Comparison of ENCODE assay signal across 11 cellular contexts in genomic region chr14:71169028-71169427, GRCh38.
DNase-seq lines count a peak whose midpoint lies in the region; ATAC-seq lines count a peak whose summit lies in the region.
"Had no signal": no experiment of that assay in that cellular context is flagged by ENCODE, and none has a peak within 500 bp of the region (broad histone marks: within the 10 kb centered on the region; RNA-seq: fewer than 3 reads in every experiment).

No MANE protein-coding gene starts in this region.

- peaks cover 2% of the 10 kb centered on the region for H3K36me3 Mint-ChIP-seq in activated CD8-positive, alpha-beta memory T cell treated with anti-CD3 and anti-CD28 coated beads, Interleukin-2, amount 10 ng/mL, durations not matched to agents 7 days and 5 days
- no peaks in the 10 kb centered on the region for H3K36me3 Mint-ChIP-seq in activated T-helper 17 cell treated with anti-CD3 and anti-CD28 coated beads, Interleukin-2, amount 50 U/mL, for 72 hours (ENCODE audit: low read depth)
- no peaks in the 10 kb centered on the region for H3K36me3 Mint-ChIP-seq in stimulated activated memory B cell treated with anti-CD40 and anti-IgM and Interleukin-4, amounts not matched to agents 10 μg/mL and 1 μg/mL and 100 μg/mL, for 72 hours

- peak overlapping the region; percentile 55 for H3K27ac Mint-ChIP-seq in activated CD8-positive, alpha-beta memory T cell treated with anti-CD3 and anti-CD28 coated beads, Interleukin-2, amount 10 ng/mL, durations not matched to agents 7 days and 5 days
- H3K27ac Mint-ChIP-seq in activated T-helper 17 cell treated with anti-CD3 and anti-CD28 coated beads, Interleukin-2, amount 50 U/mL, for 72 hours: peak overlapping the region; percentile 75
- peak overlapping the region; percentile 7 for H3K27ac Mint-ChIP-seq in stimulated activated memory B cell treated with anti-CD40 and anti-IgM and Interleukin-4, amounts not matched to agents 10 μg/mL and 1 μg/mL and 100 μg/mL, for 72 hours

- H3K4me3 Mint-ChIP-seq in activated CD8-positive, alpha-beta memory T cell treated with anti-CD3 and anti-CD28 coated beads, Interleukin-2, amount 10 ng/mL, durations not matched to agents 7 days and 5 days: peak overlapping the region; percentile 69
- peak overlapping the region; percentile 78 for H3K4me3 Mint-ChIP-seq in activated T-helper 17 cell treated with anti-CD3 and anti-CD28 coated beads, Interleukin-2, amount 50 U/mL, for 72 hours
- peak overlapping the region; percentile 62 for H3K4me3 Mint-ChIP-seq in stimulated activated memory B cell treated with anti-CD40 and anti-IgM and Interleukin-4, amounts not matched to agents 10 μg/mL and 1 μg/mL and 100 μg/mL, for 72 hours

- no peak for DNase-seq in activated CD8-positive, alpha-beta memory T cell treated with anti-CD3 and anti-CD28 coated beads, Interleukin-2, amount 10 ng/mL, durations not matched to agents 7 days and 5 days
- DNase-seq in activated CD8-positive, alpha-beta memory T cell treated with anti-CD3 and anti-CD28 coated beads for 24 hours: no peak
- DNase-seq in NAMALWA (ENCODE audit: low spot score): peak; percentile 10
- DNase-seq in DMS153 (lab: John Stamatoyannopoulos, UW): no peak
- no peak for DNase-seq in DMS79 treated with DMSO at 0.1 percent for 48 hours (lab: John Stamatoyannopoulos, UW)
- DNase-seq: activated CD8-positive, alpha-beta memory T cell treated with anti-CD3 and anti-CD28 coated beads, Interleukin-2, amount 50 U/mL, for 4 hours; NCI-H1436; transverse colon had no signal

- no peaks in the 10 kb centered on the region for H3K9me3 Mint-ChIP-seq in activated CD8-positive, alpha-beta memory T cell treated with anti-CD3 and anti-CD28 coated beads, Interleukin-2, amount 10 ng/mL, durations not matched to agents 7 days and 5 days (ENCODE audit: low read depth)
- H3K9me3 Mint-ChIP-seq in activated T-helper 17 cell treated with anti-CD3 and anti-CD28 coated beads, Interleukin-2, amount 50 U/mL, for 72 hours: no peaks in the 10 kb centered on the region
- H3K9me3 Mint-ChIP-seq in stimulated activated memory B cell treated with anti-CD40 and anti-IgM and Interleukin-4, amounts not matched to agents 10 μg/mL and 1 μg/mL and 100 μg/mL, for 72 hours: no peaks in the 10 kb centered on the region

- peak; percentile 48 for ATAC-seq in activated CD8-positive, alpha-beta memory T cell treated with anti-CD3 and anti-CD28 coated beads, Interleukin-2, amount 10 ng/mL, durations not matched to agents 7 days and 5 days
- ATAC-seq in activated T-helper 17 cell treated with anti-CD3 and anti-CD28 coated beads, Interleukin-2, amount 50 U/mL, for 72 hours (replicated peaks): peak; percentile 81
- peak; percentile 54 for ATAC-seq in stimulated activated memory B cell treated with anti-CD40 and anti-IgM and Interleukin-4, amounts not matched to agents 10 μg/mL and 1 μg/mL and 100 μg/mL, for 72 hours
- ATAC-seq in GM21576 (IDR thresholded peaks at IDR 0.05; ENCODE audit: unreplicated experiment): no peak

- H3K27me3 Mint-ChIP-seq in activated CD8-positive, alpha-beta memory T cell treated with anti-CD3 and anti-CD28 coated beads, Interleukin-2, amount 10 ng/mL, durations not matched to agents 7 days and 5 days: peaks cover 24% of the 10 kb centered on the region
- peaks cover 20% of the 10 kb centered on the region for H3K27me3 Mint-ChIP-seq in activated T-helper 17 cell treated with anti-CD3 and anti-CD28 coated beads, Interleukin-2, amount 50 U/mL, for 72 hours
- peaks cover 46% of the 10 kb centered on the region for H3K27me3 Mint-ChIP-seq in stimulated activated memory B cell treated with anti-CD40 and anti-IgM and Interleukin-4, amounts not matched to agents 10 μg/mL and 1 μg/mL and 100 μg/mL, for 72 hours

- CTCF ChIA-PET in activated CD8-positive, alpha-beta memory T cell treated with anti-CD3 and anti-CD28 coated beads, Interleukin-2, amount 10 ng/mL, durations not matched to agents 7 days and 5 days (lab: Charles Lee): interaction anchor here (0.7 to 3.5 kb wide), 3 partner anchors 22 to 156 kb away, joined by 3 to 20 read pairs (median 4); no protein-coding TSS in a partner anchor

- peaks cover 31% of the 10 kb centered on the region for H3K4me1 Mint-ChIP-seq in activated CD8-positive, alpha-beta memory T cell treated with anti-CD3 and anti-CD28 coated beads, Interleukin-2, amount 10 ng/mL, durations not matched to agents 7 days and 5 days
- H3K4me1 Mint-ChIP-seq in activated T-helper 17 cell treated with anti-CD3 and anti-CD28 coated beads, Interleukin-2, amount 50 U/mL, for 72 hours: peaks cover 10% of the 10 kb centered on the region
- peaks cover 24% of the 10 kb centered on the region for H3K4me1 Mint-ChIP-seq in stimulated activated memory B cell treated with anti-CD40 and anti-IgM and Interleukin-4, amounts not matched to agents 10 μg/mL and 1 μg/mL and 100 μg/mL, for 72 hours

Comparison
In these comparisons a context has a peak if more than half of its experiments do, and no peak if none do; other contexts are left out.
1. H3K27ac Mint-ChIP-seq: peak in every context shown above with its lines; median percentile 75 in activated T-helper 17 cell treated with anti-CD3 and anti-CD28 coated beads, Interleukin-2, amount 50 U/mL, for 72 hours; 55 in activated CD8-positive, alpha-beta memory T cell treated with anti-CD3 and anti-CD28 coated beads, Interleukin-2, amount 10 ng/mL, durations not matched to agents 7 days and 5 days; 7 in stimulated activated memory B cell treated with anti-CD40 and anti-IgM and Interleukin-4, amounts not matched to agents 10 μg/mL and 1 μg/mL and 100 μg/mL, for 72 hours.